Comparison of ENCODE assay signal across 9 cellular contexts in the genomic region with DNA sequence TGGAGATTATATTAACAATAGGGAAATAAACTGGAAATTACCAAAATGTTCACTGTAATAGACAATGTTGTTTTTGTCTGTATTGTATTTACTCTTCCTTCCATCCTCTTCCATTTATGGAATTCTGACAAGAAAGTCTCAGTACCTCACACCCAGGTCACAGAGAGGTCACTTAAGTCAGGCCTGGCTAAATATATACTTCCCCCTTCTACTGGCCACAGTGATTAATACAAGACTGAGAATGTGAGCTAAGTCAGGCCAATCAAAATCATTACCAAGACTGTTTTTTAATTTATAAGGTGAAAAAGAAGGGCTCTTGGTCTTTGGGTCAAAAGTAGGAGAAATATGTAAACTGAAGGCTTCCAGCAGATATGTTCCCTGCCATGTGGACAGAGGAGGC.
DNase-seq lines count a peak whose midpoint lies in the region; ATAC-seq and TF ChIP-seq lines count a peak whose summit lies in the region.
"Had no signal": no experiment of that assay in that cellular context is flagged by ENCODE, and none has a peak within 500 bp of the region (broad histone marks: within the 10 kb centered on the region; RNA-seq: fewer than 3 reads in every experiment).

No MANE protein-coding gene starts in this region.

- intact Hi-C loops in mucosa of descending colon (cut with DNase I, micrococcal nuclease): no loop called here

- H3K4me3 ChIP-seq in mucosa of descending colon: no peak overlapping the region

- ATAC-seq in GM18907 (IDR thresholded peaks at IDR 0.05; ENCODE audit: unreplicated experiment): peak; percentile 89
- peak; percentile 90 for ATAC-seq in HG02759 (IDR thresholded peaks at IDR 0.05; ENCODE audit: unreplicated experiment)
- peak; percentile 36 for ATAC-seq in mucosa of descending colon
- ATAC-seq in GM21381 (IDR thresholded peaks at IDR 0.05; ENCODE audit: unreplicated experiment): no peak

- H3K9me3 ChIP-seq in mucosa of descending colon: peaks cover 2% of the 10 kb centered on the region

- H3K4me1 ChIP-seq in mucosa of descending colon (ENCODE audit: low read depth): no peaks in the 10 kb centered on the region

- DNase-seq in MV-4-11 (lab: John Stamatoyannopoulos, UW): peak; percentile 57
- no peak for DNase-seq in mucosa of descending colon
- no peak for DNase-seq in activated CD8-positive, alpha-beta memory T cell treated with anti-CD3 and anti-CD28 coated beads, Interleukin-2, amount 50 U/mL, for 48 hours
- DNase-seq in HK-2 (ENCODE audit: unreplicated experiment): no peak
- DNase-seq: activated naive CD8-positive, alpha-beta T cell treated with anti-CD3 and anti-CD28 coated beads, Interleukin-2, amount 10 ng/mL, durations not matched to agents 7 days and 5 days; erythroblast had no signal

- H3K36me3 ChIP-seq in mucosa of descending colon (ENCODE audit: low read depth): no peaks in the 10 kb centered on the region

- TF ChIP-seq CTCF in mucosa of descending colon (IDR thresholded peaks at IDR 0.05): no peak
